Comparison of ENCODE assay signal across 15 cellular contexts in genomic region chr21:44897326-44898010, GRCh38. TPM values are rescaled to one million over a fixed set of nuclear protein-coding genes. Genes with fewer than 3 reads are reported as not detected.
DNase-seq lines count a peak whose midpoint lies in the region; FAIRE-seq and TF ChIP-seq lines count a peak whose summit lies in the region.
"Had no signal": no experiment of that assay in that cellular context is flagged by ENCODE, and none has a peak within 500 bp of the region (broad histone marks: within the 10 kb centered on the region; RNA-seq: fewer than 3 reads in every experiment).

No MANE protein-coding gene starts in this region.

- H3K4me1 Mint-ChIP-seq in neural progenitor cell (peaks cover 12% of the 10 kb centered on the region), glutamatergic neuron (ENCODE audit: low read depth, unreplicated experiment) (peaks cover 2% of the 10 kb centered on the region)

- H3K27me3 Mint-ChIP-seq in neural progenitor cell (ENCODE audit: insufficient read depth, low read depth) (peaks cover 14% of the 10 kb centered on the region), glutamatergic neuron (ENCODE audit: unreplicated experiment) (peaks cover 6% of the 10 kb centered on the region)
- H3K27me3 Mint-ChIP-seq: naive B cell had no signal

- FAIRE-seq in endothelial cell of umbilical vein (lab: Jason Lieb, UNC), result peak; percentile 24

- POLR2A ChIA-PET in endothelial cell of umbilical vein (lab: Charles Lee), result no interaction called here

- CTCF ChIA-PET in endothelial cell of umbilical vein (lab: Charles Lee), result interaction anchor here (0.8 to 1.0 kb wide), 2 partner anchors 17 to 30 kb away, joined by 3 to 4 read pairs; no protein-coding TSS in a partner anchor

- no peaks in the 10 kb centered on the region for H3K36me3 Mint-ChIP-seq in neural progenitor cell
- no peaks in the 10 kb centered on the region for H3K36me3 Mint-ChIP-seq in glutamatergic neuron (ENCODE audit: unreplicated experiment)

- H3K27me3 ChIP-seq in endothelial cell of umbilical vein (ENCODE audit: control insufficient read depth in 2 of 2, insufficient read depth in 2 of 2, low read length in 2 of 2) (no peaks in the 10 kb centered on the region), neural progenitor cell (no peaks in the 10 kb centered on the region)

- no TSS peak for BruUV-seq in endothelial cell of umbilical vein (replicated peaks; lab: Mats Ljungman, UMichigan)

- no peaks in the 10 kb centered on the region for H3K9me3 ChIP-seq in endothelial cell of umbilical vein (replicated peaks; ENCODE audit: control insufficient read depth, insufficient read depth, low read length)
- no peaks in the 10 kb centered on the region for H3K9me3 ChIP-seq in neural progenitor cell (ENCODE audit: low read depth)
- H3K9me3 ChIP-seq: thoracic aorta had no signal

- H3K27ac Mint-ChIP-seq in neural progenitor cell, result no peak overlapping the region
- H3K27ac Mint-ChIP-seq in glutamatergic neuron (ENCODE audit: unreplicated experiment), result no peak overlapping the region

- no peaks in the 10 kb centered on the region for H4K20me1 ChIP-seq in endothelial cell of umbilical vein (replicated peaks; ENCODE audit: control insufficient read depth, extremely low read depth, insufficient read depth, low read length)
- H4K20me1 ChIP-seq in neural progenitor cell (ENCODE audit: low read depth), result no peaks in the 10 kb centered on the region

- TF ChIP-seq POLR2A in endothelial cell of umbilical vein (IDR thresholded peaks at IDR 0.05; ENCODE audit: low read depth, low read length), result no peak

- H3K4me3 ChIP-seq in endothelial cell of umbilical vein (replicated peaks in 1 of 3; ENCODE audit: insufficient read depth in 1 of 3, low read depth in 1 of 3, low read length in 3 of 3) (no peak overlapping the region), neural progenitor cell (no peak overlapping the region)
- H3K4me3 ChIP-seq: thoracic aorta had no signal

- peaks cover 7% of the 10 kb centered on the region for H3F3A ChIP-seq in neural progenitor cell (ENCODE audit: low read depth)

- no peaks in the 10 kb centered on the region for H3K36me3 ChIP-seq in endothelial cell of umbilical vein (ENCODE audit: control insufficient read depth in 2 of 2, extremely low read depth in 1 of 2, insufficient read depth in 2 of 2, low read length in 2 of 2)
- no peaks in the 10 kb centered on the region for H3K36me3 ChIP-seq in neural progenitor cell
- H3K36me3 ChIP-seq: brain microvascular endothelial cell, WERI-Rb-1 had no signal

- TF ChIP-seq CTCF in endothelial cell of umbilical vein (IDR thresholded peaks at IDR 0.05; ENCODE audit: extremely low read depth in 1 of 2, insufficient read depth in 1 of 2, low read depth in 1 of 2, low read length in 2 of 2) (no peak), neural progenitor cell (IDR thresholded peaks at IDR 0.05) (no peak), glutamatergic neuron (IDR thresholded peaks at IDR 0.05; ENCODE audit: partially characterized antibody, unreplicated experiment) (no peak)

- H3K9me1 ChIP-seq in endothelial cell of umbilical vein (replicated peaks; ENCODE audit: control insufficient read depth, extremely low read depth, insufficient read depth, low read length), result no peaks in the 10 kb centered on the region

- dilution Hi-C loops in endothelial cell of umbilical vein (cut with MboI; ENCODE audit: extremely low pct_ligation_motif_present, low sequenced_read_pairs), result no loop called here

- intact Hi-C loops in endothelial cell of umbilical vein (cut with micrococcal nuclease), result no loop called here

- H3K4me3 Mint-ChIP-seq in neural progenitor cell (no peak overlapping the region), glutamatergic neuron (ENCODE audit: unreplicated experiment) (no peak overlapping the region)
- H3K4me3 Mint-ChIP-seq: naive B cell had no signal

- H3K9ac ChIP-seq in endothelial cell of umbilical vein (replicated peaks; ENCODE audit: extremely low read depth, insufficient read depth, low read length) (no peak overlapping the region), neural progenitor cell (no peak overlapping the region)

- H2AFZ ChIP-seq in endothelial cell of umbilical vein (ENCODE audit: low read depth, low read length) (no peak overlapping the region), neural progenitor cell (replicated peaks) (no peak overlapping the region)

- H3K9me3 Mint-ChIP-seq in neural progenitor cell (no peaks in the 10 kb centered on the region), glutamatergic neuron (ENCODE audit: unreplicated experiment) (peaks cover 7% of the 10 kb centered on the region)
- H3K9me3 Mint-ChIP-seq: naive B cell had no signal

- H3K27ac ChIP-seq in endothelial cell of umbilical vein (ENCODE audit: insufficient read depth, low read depth, low read length) (no peak overlapping the region), neural progenitor cell (no peak overlapping the region)
- H3K27ac ChIP-seq: 22Rv1, brain microvascular endothelial cell, thoracic aorta, WERI-Rb-1 had no signal

- H3K79me2 ChIP-seq in endothelial cell of umbilical vein (ENCODE audit: control insufficient read depth, insufficient read depth, low read length) (no peaks in the 10 kb centered on the region), neural progenitor cell (ENCODE audit: low read depth) (no peaks in the 10 kb centered on the region)

- no peaks in the 10 kb centered on the region for H3K4me1 ChIP-seq in endothelial cell of umbilical vein (ENCODE audit: control insufficient read depth, extremely low read depth, insufficient read depth, low read length)
- H3K4me1 ChIP-seq in neural progenitor cell, result peaks cover 10% of the 10 kb centered on the region

- DNase-seq in DMS 273 (lab: John Stamatoyannopoulos, UW; ENCODE audit: unreplicated experiment), result peak; percentile 48
- DNase-seq in DMS 273 treated with DMSO at 0.1 percent for 48 hours (lab: John Stamatoyannopoulos, UW), result no peak
- DNase-seq in RPMI8226, result peak; percentile 38
- DNase-seq in endothelial cell of umbilical vein (ENCODE audit: low read depth, low spot score), result no peak
- DNase-seq in neural progenitor cell (ENCODE audit: low spot score), result peak; percentile 78
- no peak for DNase-seq in NOMO-1 treated with DMSO at 0.1 percent for 48 hours (lab: John Stamatoyannopoulos, UW; ENCODE audit: unreplicated experiment)
- DNase-seq in glutamatergic neuron, result no peak
- no peak for DNase-seq in islet precursor cell
- DNase-seq: brain microvascular endothelial cell, HCEC 1CT, naive B cell, NCI-H1694 treated with DMSO at 0.1 percent for 48 hours, WERI-Rb-1 had no signal

- no peak overlapping the region for H3K4me2 ChIP-seq in endothelial cell of umbilical vein (ENCODE audit: insufficient read depth, low read length)
- no peak overlapping the region for H3K4me2 ChIP-seq in neural progenitor cell

TF ChIP-seq in endothelial cell of umbilical vein, 7 proteins besides CTCF, POLR2A, EP300 and RAD21 (continues in another document):
- TF ChIP-seq GATA2 (IDR thresholded peaks at IDR 0.05; ENCODE audit: insufficient read depth, insufficient read length, low read depth, low read length), result no peak
- TF ChIP-seq EZH2 (IDR thresholded peaks at IDR 0.05; ENCODE audit: borderline replicate concordance, low read depth, low read length, severe bottlenecking), result no peak
- no peak for TF ChIP-seq POLR2AphosphoS5 (IDR thresholded peaks at IDR 0.05; ENCODE audit: insufficient read depth, low read depth, low read length)
- no peak for TF ChIP-seq MAX (IDR thresholded peaks at IDR 0.05; ENCODE audit: insufficient read depth, insufficient read length)
- TF ChIP-seq JUN (IDR thresholded peaks at IDR 0.05; ENCODE audit: borderline replicate concordance, insufficient read depth, insufficient read length, low read depth), result no peak
- no peak for TF ChIP-seq FOS (IDR thresholded peaks at IDR 0.05; ENCODE audit: borderline replicate concordance, insufficient read depth, low read length)

RNA-seq across cellular contexts. Expression of gene ITGB2, which starts 23.2 kb away (rescaled TPM):
- total RNA-seq in endothelial cell of umbilical vein (0.65 and 0.91 TPM in 2 replicates), neural progenitor cell (ENCODE audit: low replicate concordance) (0.09 TPM in 1 of 2 replicates, not detected in the other), glutamatergic neuron (ENCODE audit: unreplicated experiment) (0.91 TPM)
- polyA plus RNA-seq in endothelial cell of umbilical vein, result 0.39 and 0.59 TPM in 2 replicates
- 0.26 and 0.87 TPM in 2 replicates for polyA plus RNA-seq in endothelial cell of umbilical vein (2011; cell fraction: cytosol; rRNA removed)
- 0.30 and 0.48 TPM in 2 replicates for polyA plus RNA-seq in endothelial cell of umbilical vein (2011; cell fraction: nucleus; rRNA removed)
- 0.94 and 1.9 TPM in 2 replicates for polyA plus RNA-seq in endothelial cell of umbilical vein (2012)
- polyA minus RNA-seq in endothelial cell of umbilical vein, result 0.19 TPM in 1 of 2 replicates, not detected in the other
- 0.72 TPM for polyA minus RNA-seq in endothelial cell of umbilical vein (2011; cell fraction: cytosol; rRNA and poly(A)+ RNA removed)
- 0.58 TPM in 1 of 2 replicates, not detected in the other for polyA minus RNA-seq in endothelial cell of umbilical vein (2011; cell fraction: nucleus; rRNA and poly(A)+ RNA removed)

RNA-seq across cellular contexts. Expression of gene PTTG1IP, which starts 24.0 kb away (rescaled TPM):
- total RNA-seq in endothelial cell of umbilical vein (406 and 415 TPM in 2 replicates), neural progenitor cell (ENCODE audit: low replicate concordance) (162 and 192 TPM in 2 replicates), glutamatergic neuron (ENCODE audit: unreplicated experiment) (249 TPM)
- polyA plus RNA-seq in endothelial cell of umbilical vein, result 313 and 342 TPM in 2 replicates
- 289 and 309 TPM in 2 replicates for polyA plus RNA-seq in endothelial cell of umbilical vein (2011; cell fraction: cytosol; rRNA removed)
- 194 and 204 TPM in 2 replicates for polyA plus RNA-seq in endothelial cell of umbilical vein (2011; cell fraction: nucleus; rRNA removed)
- 314 and 368 TPM in 2 replicates for polyA plus RNA-seq in endothelial cell of umbilical vein (2012)
- 267 and 299 TPM in 2 replicates for polyA minus RNA-seq in endothelial cell of umbilical vein
- 103 TPM for polyA minus RNA-seq in endothelial cell of umbilical vein (2011; cell fraction: cytosol; rRNA and poly(A)+ RNA removed)
- 77.5 and 96.0 TPM in 2 replicates for polyA minus RNA-seq in endothelial cell of umbilical vein (2011; cell fraction: nucleus; rRNA and poly(A)+ RNA removed)

RNA-seq across cellular contexts. Expression of gene SLX9, which starts 42.4 kb away (rescaled TPM):
- total RNA-seq in endothelial cell of umbilical vein (46.4 and 50.6 TPM in 2 replicates), neural progenitor cell (ENCODE audit: low replicate concordance) (4.7 and 17.1 TPM in 2 replicates), glutamatergic neuron (ENCODE audit: unreplicated experiment) (30.7 TPM)
- polyA plus RNA-seq in endothelial cell of umbilical vein, result 27.0 and 27.7 TPM in 2 replicates
- 22.2 and 31.4 TPM in 2 replicates for polyA plus RNA-seq in endothelial cell of umbilical vein (2011; cell fraction: cytosol; rRNA removed)
- 12.9 and 19.4 TPM in 2 replicates for polyA plus RNA-seq in endothelial cell of umbilical vein (2011; cell fraction: nucleus; rRNA removed)
- 22.1 and 31.0 TPM in 2 replicates for polyA plus RNA-seq in endothelial cell of umbilical vein (2012)
- polyA minus RNA-seq in endothelial cell of umbilical vein, result 5.8 and 7.4 TPM in 2 replicates
- polyA minus RNA-seq in endothelial cell of umbilical vein (2011; cell fraction: cytosol; rRNA and poly(A)+ RNA removed), result 43.1 TPM
- polyA minus RNA-seq in endothelial cell of umbilical vein (2011; cell fraction: nucleus; rRNA and poly(A)+ RNA removed), result 2.3 and 5.7 TPM in 2 replicates

Comparison
In these comparisons a context has a peak if more than half of its experiments do, and no peak if none do; other contexts are left out.
1. DNase-seq: peak in DMS 273 (single experiment), RPMI8226 (single experiment) and neural progenitor cell (single experiment); none in DMS 273 treated with DMSO at 0.1 percent for 48 hours (single experiment), endothelial cell of umbilical vein (single experiment), NOMO-1 treated with DMSO at 0.1 percent for 48 hours (single experiment), glutamatergic neuron (single experiment) and islet precursor cell (single experiment).